1 cellular context compared by ENCODE assay signal in genomic region chr19:49590071-49590970, GRCh38.
TF ChIP-seq lines count a peak whose summit lies in the region.

No MANE protein-coding gene starts in this region.

TF ChIP-seq in K562, 482 proteins besides CTCF, POLR2A, EP300 and RAD21 (continued from another document and continues in another):
- TF ChIP-seq ARID4B (CRISPR knock-in tag; IDR thresholded peaks at IDR 0.05) (peak; percentile 90), ZFP36 (IDR thresholded peaks at IDR 0.05; ENCODE audit: low read depth, low read length, partially characterized antibody) (no peak), ZNF699 (CRISPR knock-in tag; IDR thresholded peaks at IDR 0.05; ENCODE audit: insufficient replicate concordance) (no peak), PHF20 (IDR thresholded peaks at IDR 0.05; ENCODE audit: partially characterized antibody) (peak; percentile 33), NUFIP1 (IDR thresholded peaks at IDR 0.05; ENCODE audit: partially characterized antibody) (no peak), ZNF764 (CRISPR knock-in tag; IDR thresholded peaks at IDR 0.05; ENCODE audit: low read depth) (no peak), ETV5 (CRISPR knock-in tag; IDR thresholded peaks at IDR 0.05; ENCODE audit: low read depth) (peak; percentile 74), ZNF449 (CRISPR knock-in tag; IDR thresholded peaks at IDR 0.05) (no peak), ZFP91 (CRISPR knock-in tag; IDR thresholded peaks at IDR 0.05) (peak; percentile 37; the same call in 1 of the 2 replicates), ZNF282 (CRISPR knock-in tag; IDR thresholded peaks at IDR 0.05) (no peak), BRD4 (IDR thresholded peaks at IDR 0.05) (peak; percentile 63; the same call in 1 of the 2 replicates), CBX5 (IDR thresholded peaks at IDR 0.05; ENCODE audit: borderline replicate concordance, low read depth) (no peak; the same call in 1 of the 2 replicates), ELF2 (CRISPR knock-in tag; IDR thresholded peaks at IDR 0.05) (no peak), HMGN3 (IDR thresholded peaks at IDR 0.05; ENCODE audit: borderline replicate concordance, extremely low read depth, insufficient read length, low read depth, low read length) (no peak), CREB3L1 (IDR thresholded peaks at IDR 0.05; ENCODE audit: borderline replicate concordance, low read depth) (peak; percentile 54; the same call in 1 of the 2 replicates), ZNF12 (CRISPR knock-in tag; IDR thresholded peaks at IDR 0.05) (0 out of 2 replicates have a peak, but pooled peaks have one; percentile 44), ZNF75A (CRISPR knock-in tag; IDR thresholded peaks at IDR 0.05) (no peak), GABPB2 (CRISPR knock-in tag; conservative IDR thresholded peaks at IDR 0.05) (no peak), ZMIZ1 (IDR thresholded peaks at IDR 0.05; ENCODE audit: low read depth in 2 of 2, low read length in 2 of 2) (0 out of 4 replicates have a peak, but pooled peaks of 1 of the 2 experiments have one; percentile 36), HES1 (IDR thresholded peaks at IDR 0.05; ENCODE audit: low read depth) (no peak), TFAP4 (CRISPR knock-in tag; IDR thresholded peaks at IDR 0.05; ENCODE audit: borderline replicate concordance) (no peak; the same call in 1 of the 2 replicates), STAT5A (IDR thresholded peaks at IDR 0.05; ENCODE audit: borderline replicate concordance, low read length) (0 out of 2 replicates have a peak, but pooled peaks have one; percentile 10), SMAD3 (CRISPR knock-in tag; conservative IDR thresholded peaks at IDR 0.05) (no peak), TRIM28 (IDR thresholded peaks at IDR 0.05) (0 out of 2 replicates have a peak, but pooled peaks have one; percentile 39), PHB (CRISPR knock-in tag; IDR thresholded peaks at IDR 0.05) (no peak), PATZ1 (CRISPR knock-in tag; IDR thresholded peaks at IDR 0.05; ENCODE audit: borderline replicate concordance) (no peak), SUPT5H (IDR thresholded peaks at IDR 0.05) (peak; percentile 96), ZNF3 (CRISPR knock-in tag; IDR thresholded peaks at IDR 0.05) (no peak), HMG20A (CRISPR knock-in tag; conservative IDR thresholded peaks at IDR 0.05) (no peak), ZNF551 (CRISPR knock-in tag; IDR thresholded peaks at IDR 0.05) (no peak), EWSR1 (IDR thresholded peaks at IDR 0.05; ENCODE audit: borderline replicate concordance, low read depth, partially characterized antibody) (no peak), E4F1 (CRISPR knock-in tag; IDR thresholded peaks at IDR 0.05; ENCODE audit: borderline replicate concordance) (no peak), NCOA6 (IDR thresholded peaks at IDR 0.05) (no peak), RBM22 (IDR thresholded peaks at IDR 0.05; ENCODE audit: low read depth, low read length, poor library complexity, severe bottlenecking) (peak; percentile 53), ATF6 (CRISPR knock-in tag; IDR thresholded peaks at IDR 0.05) (peak; percentile 91), SAFB (IDR thresholded peaks at IDR 0.05; ENCODE audit: borderline replicate concordance, low read depth, low read length) (peak; percentile 58; the same call in 1 of the 2 replicates)
